In genomic region chr12:75713434-75713833, GRCh38 we compare ENCODE assay signal across 18 cellular contexts.
A peak's percentile ranks its signal among the peaks of the same experiment; 100 is the strongest.
DNase-seq lines count a peak whose midpoint lies in the region; ATAC-seq and TF ChIP-seq lines count a peak whose summit lies in the region.
"Had no signal": no experiment of that assay in that cellular context is flagged by ENCODE, and none has a peak within 500 bp of the region (broad histone marks: within the 10 kb centered on the region; RNA-seq: fewer than 3 reads in every experiment).

No MANE protein-coding gene starts in this region.

- H3K79me2 ChIP-seq in osteoblast (ENCODE audit: insufficient read depth, low read length), result no peaks in the 10 kb centered on the region

- no peaks in the 10 kb centered on the region for H3K36me3 ChIP-seq in osteoblast (ENCODE audit: insufficient read depth, low read length)
- H3K36me3 ChIP-seq: BLaER1 treated with 17β-estradiol and CSF1 and Interleukin-3, amounts not matched to agents 10 nM and 100 nM had no signal

- H3K4me1 Mint-ChIP-seq in activated naive CD8-positive, alpha-beta T cell treated with anti-CD3 and anti-CD28 coated beads, Interleukin-2, amount 50 U/mL, for 24 hours, result peaks cover 17% of the 10 kb centered on the region
- H3K4me1 Mint-ChIP-seq in activated naive CD8-positive, alpha-beta T cell treated with anti-CD3 and anti-CD28 coated beads for 36 hours, result peaks cover 16% of the 10 kb centered on the region
- H3K4me1 Mint-ChIP-seq in WTC11, result peaks cover 39% of the 10 kb centered on the region
- no peaks in the 10 kb centered on the region for H3K4me1 Mint-ChIP-seq in stimulated activated memory B cell treated with anti-CD40 and anti-IgM and Interleukin-4, amounts not matched to agents 10 μg/mL and 1 μg/mL and 100 μg/mL, for 72 hours
- H3K4me1 Mint-ChIP-seq: CD8-positive, alpha-beta memory T cell had no signal

- H3K36me3 Mint-ChIP-seq in activated naive CD8-positive, alpha-beta T cell treated with anti-CD3 and anti-CD28 coated beads, Interleukin-2, amount 50 U/mL, for 24 hours (ENCODE audit: low read depth), result no peaks in the 10 kb centered on the region
- H3K36me3 Mint-ChIP-seq in activated naive CD8-positive, alpha-beta T cell treated with anti-CD3 and anti-CD28 coated beads for 36 hours, result no peaks in the 10 kb centered on the region
- no peaks in the 10 kb centered on the region for H3K36me3 Mint-ChIP-seq in WTC11
- no peaks in the 10 kb centered on the region for H3K36me3 Mint-ChIP-seq in stimulated activated memory B cell treated with anti-CD40 and anti-IgM and Interleukin-4, amounts not matched to agents 10 μg/mL and 1 μg/mL and 100 μg/mL, for 72 hours

- no peak overlapping the region for H3K4me3 ChIP-seq in osteoblast (ENCODE audit: insufficient read depth, low read length)
- H3K4me3 ChIP-seq: BLaER1 treated with 17β-estradiol and CSF1 and Interleukin-3, amounts not matched to agents 10 nM and 100 nM had no signal

- no peaks in the 10 kb centered on the region for H3K9me3 Mint-ChIP-seq in activated naive CD8-positive, alpha-beta T cell treated with anti-CD3 and anti-CD28 coated beads, Interleukin-2, amount 50 U/mL, for 24 hours
- no peaks in the 10 kb centered on the region for H3K9me3 Mint-ChIP-seq in activated naive CD8-positive, alpha-beta T cell treated with anti-CD3 and anti-CD28 coated beads for 36 hours
- 0 out of 2 replicates have a peak, but pooled peaks cover 6% of the 10 kb centered on the region for H3K9me3 Mint-ChIP-seq in WTC11
- no peaks in the 10 kb centered on the region for H3K9me3 Mint-ChIP-seq in stimulated activated memory B cell treated with anti-CD40 and anti-IgM and Interleukin-4, amounts not matched to agents 10 μg/mL and 1 μg/mL and 100 μg/mL, for 72 hours
- H3K9me3 Mint-ChIP-seq: CD8-positive, alpha-beta memory T cell had no signal

- H3K4me3 Mint-ChIP-seq in activated naive CD8-positive, alpha-beta T cell treated with anti-CD3 and anti-CD28 coated beads, Interleukin-2, amount 50 U/mL, for 24 hours, result no peak overlapping the region
- H3K4me3 Mint-ChIP-seq in activated naive CD8-positive, alpha-beta T cell treated with anti-CD3 and anti-CD28 coated beads for 36 hours, result no peak overlapping the region
- H3K4me3 Mint-ChIP-seq in WTC11, result no peak overlapping the region
- H3K4me3 Mint-ChIP-seq in stimulated activated memory B cell treated with anti-CD40 and anti-IgM and Interleukin-4, amounts not matched to agents 10 μg/mL and 1 μg/mL and 100 μg/mL, for 72 hours, result no peak overlapping the region
- H3K4me3 Mint-ChIP-seq: CD8-positive, alpha-beta memory T cell had no signal

- POLR2A ChIA-PET in WTC11 (lab: Charles Lee), result no interaction called here

- no peaks in the 10 kb centered on the region for H3K9me3 ChIP-seq in osteoblast (ENCODE audit: low read depth, low read length)

- H3K27ac ChIP-seq in foreskin keratinocyte, result peak overlapping the region; percentile 99
- H3K27ac ChIP-seq in osteoblast (ENCODE audit: low read depth, low read length), result no peak overlapping the region
- H3K27ac ChIP-seq: BLaER1 treated with 17β-estradiol and CSF1 and Interleukin-3, amounts not matched to agents 10 nM and 100 nM had no signal

- CTCF ChIA-PET in WTC11 (lab: Charles Lee), result interaction anchor here (0.5 kb wide), 1 partner anchor 89 kb away, joined by 3 read pairs; no protein-coding TSS in a partner anchor

- no peak overlapping the region for H2AFZ ChIP-seq in osteoblast (ENCODE audit: low read length)

- H4K20me1 ChIP-seq in osteoblast (ENCODE audit: insufficient read depth, low read length), result no peaks in the 10 kb centered on the region
- H4K20me1 ChIP-seq: BLaER1 treated with 17β-estradiol and CSF1 and Interleukin-3, amounts not matched to agents 10 nM and 100 nM had no signal

- no peak for TF ChIP-seq CTCF in WTC11 (IDR thresholded peaks at IDR 0.05)
- TF ChIP-seq CTCF in foreskin keratinocyte (conservative IDR thresholded peaks at IDR 0.05), result no peak
- no peak for TF ChIP-seq CTCF in osteoblast (IDR thresholded peaks at IDR 0.05; ENCODE audit: extremely low read depth, low read depth, low read length)

- H3K27me3 Mint-ChIP-seq in activated naive CD8-positive, alpha-beta T cell treated with anti-CD3 and anti-CD28 coated beads, Interleukin-2, amount 50 U/mL, for 24 hours, result peaks cover 2% of the 10 kb centered on the region
- peaks cover 15% of the 10 kb centered on the region for H3K27me3 Mint-ChIP-seq in activated naive CD8-positive, alpha-beta T cell treated with anti-CD3 and anti-CD28 coated beads for 36 hours
- no peaks in the 10 kb centered on the region for H3K27me3 Mint-ChIP-seq in WTC11 (ENCODE audit: low read depth)
- H3K27me3 Mint-ChIP-seq in stimulated activated memory B cell treated with anti-CD40 and anti-IgM and Interleukin-4, amounts not matched to agents 10 μg/mL and 1 μg/mL and 100 μg/mL, for 72 hours, result no peaks in the 10 kb centered on the region
- H3K27me3 Mint-ChIP-seq: CD8-positive, alpha-beta memory T cell had no signal

- H3K4me1 ChIP-seq in foreskin keratinocyte (peaks cover 57% of the 10 kb centered on the region), osteoblast (ENCODE audit: insufficient read depth, low read length) (peaks cover 3% of the 10 kb centered on the region)

- H3K27ac Mint-ChIP-seq in activated naive CD8-positive, alpha-beta T cell treated with anti-CD3 and anti-CD28 coated beads, Interleukin-2, amount 50 U/mL, for 24 hours, result no peak overlapping the region
- H3K27ac Mint-ChIP-seq in activated naive CD8-positive, alpha-beta T cell treated with anti-CD3 and anti-CD28 coated beads for 36 hours, result no peak overlapping the region
- H3K27ac Mint-ChIP-seq in WTC11, result no peak overlapping the region
- no peak overlapping the region for H3K27ac Mint-ChIP-seq in stimulated activated memory B cell treated with anti-CD40 and anti-IgM and Interleukin-4, amounts not matched to agents 10 μg/mL and 1 μg/mL and 100 μg/mL, for 72 hours
- H3K27ac Mint-ChIP-seq: CD8-positive, alpha-beta memory T cell had no signal

- no peak for DNase-seq in activated naive CD8-positive, alpha-beta T cell treated with anti-CD3 and anti-CD28 coated beads, Interleukin-2, amount 50 U/mL, for 24 hours
- no peak for DNase-seq in activated naive CD8-positive, alpha-beta T cell treated with anti-CD3 and anti-CD28 coated beads for 36 hours
- DNase-seq in WTC11 (ENCODE audit: low spot score), result no peak
- no peak for DNase-seq in foreskin keratinocyte
- no peak for DNase-seq in osteoblast (ENCODE audit: insufficient read length, low spot score, missing footprints)
- DNase-seq: CD8-positive, alpha-beta memory T cell; DMS79; GOT3; KBM-7; NCI-H1105; NCI-H2171 treated with DMSO at 0.1 percent for 48 hours; NCI-H446; RPMI8226; SIG-M5 had no signal

- peak; percentile 33 for ATAC-seq in activated naive CD8-positive, alpha-beta T cell treated with anti-CD3 and anti-CD28 coated beads, Interleukin-2, amount 50 U/mL, for 24 hours
- ATAC-seq in WTC11 (no peak), foreskin keratinocyte (no peak), HG03432 (IDR thresholded peaks at IDR 0.05; ENCODE audit: unreplicated experiment) (no peak)
- ATAC-seq in stimulated activated memory B cell treated with anti-CD40 and anti-IgM and Interleukin-4, amounts not matched to agents 10 μg/mL and 1 μg/mL and 100 μg/mL, for 72 hours, result no peak
- ATAC-seq: HepG2 had no signal

- H3K4me2 ChIP-seq in osteoblast (ENCODE audit: insufficient read depth, low read length), result no peak overlapping the region
- H3K4me2 ChIP-seq: BLaER1 treated with 17β-estradiol and CSF1 and Interleukin-3, amounts not matched to agents 10 nM and 100 nM had no signal

- H3K27me3 ChIP-seq in foreskin keratinocyte (no peaks in the 10 kb centered on the region), osteoblast (ENCODE audit: insufficient read depth, low read length) (no peaks in the 10 kb centered on the region)
- H3K27me3 ChIP-seq: BLaER1 treated with 17β-estradiol and CSF1 and Interleukin-3, amounts not matched to agents 10 nM and 100 nM had no signal

TF ChIP-seq in WTC11, 78 proteins besides CTCF, POLR2A, EP300 and RAD21:
- TF ChIP-seq ESRRA (CRISPR knock-in tag; IDR thresholded peaks at IDR 0.05; ENCODE audit: borderline replicate concordance), result no peak
- peak; percentile 90 for TF ChIP-seq HMGA2 (CRISPR knock-in tag; IDR thresholded peaks at IDR 0.05)
